Comparison of ENCODE assay signal across 10 cellular contexts in the genomic region with DNA sequence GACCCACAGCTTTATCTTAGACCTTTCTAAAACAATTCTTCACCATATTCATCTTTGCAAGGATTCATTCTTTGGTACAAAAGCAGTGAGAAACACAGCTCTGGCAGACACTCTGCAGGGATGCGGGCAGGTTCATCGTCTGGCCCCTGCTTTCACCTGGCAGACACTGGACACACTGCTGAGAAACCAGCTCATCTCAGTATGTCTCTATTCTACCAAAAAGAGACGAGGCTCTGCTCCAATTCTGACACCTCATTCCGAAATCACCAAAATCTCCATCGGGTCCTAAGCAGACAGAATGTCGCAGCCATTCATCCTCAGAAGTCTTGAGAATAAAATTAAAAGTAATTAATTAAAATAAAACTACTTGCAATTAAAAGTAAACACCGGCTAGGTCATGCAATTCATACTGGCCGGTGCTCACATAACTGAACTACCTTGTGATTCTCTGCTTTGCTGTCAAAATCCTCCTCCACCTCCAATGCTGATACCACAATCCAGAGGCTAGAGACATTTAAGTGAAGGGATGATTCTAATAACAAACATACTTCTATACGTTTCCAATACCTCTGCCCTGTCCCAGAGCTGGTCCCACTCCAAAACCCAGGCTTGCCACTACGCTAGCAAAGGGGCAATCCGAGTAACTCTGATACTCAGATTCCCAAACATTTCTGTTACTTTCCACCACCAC. TPM values are rescaled to one million over a fixed set of nuclear protein-coding genes. Genes with fewer than 3 reads are reported as not detected.
DNase-seq lines count a peak whose midpoint lies in the region; ATAC-seq and TF ChIP-seq lines count a peak whose summit lies in the region.
"Had no signal": no experiment of that assay in that cellular context is flagged by ENCODE, and none has a peak within 500 bp of the region (broad histone marks: within the 10 kb centered on the region; RNA-seq: fewer than 3 reads in every experiment).

No MANE protein-coding gene starts in this region.

- intact Hi-C loops in dorsolateral prefrontal cortex (cut with DNase I) = no loop called here

- no peak for TF ChIP-seq CTCF in GM12865 (IDR thresholded peaks at IDR 0.05; ENCODE audit: insufficient read depth, low read depth, low read length, missing control alignments)
- no peak for TF ChIP-seq CTCF in dorsolateral prefrontal cortex (IDR thresholded peaks at IDR 0.05 in 54 of 56, conservative IDR thresholded peaks at IDR 0.05 in 2 of 56; ENCODE audit: low read depth in 1 of 56, partially characterized antibody in 56 of 56)
- TF ChIP-seq CTCF in progenitor cell of endocrine pancreas (IDR thresholded peaks at IDR 0.05; ENCODE audit: unreplicated experiment) = no peak

- no peak for ATAC-seq in GM19023 (IDR thresholded peaks at IDR 0.05; ENCODE audit: unreplicated experiment)

- H3K9me3 ChIP-seq in NT2/D1 (ENCODE audit: insufficient read depth, low read length) = no peaks in the 10 kb centered on the region
- H3K9me3 ChIP-seq: neutrophil, SJSA1 had no signal

- H3K36me3 ChIP-seq in NT2/D1 (ENCODE audit: insufficient read depth, insufficient read length, low read length) = no peaks in the 10 kb centered on the region
- H3K36me3 ChIP-seq: neutrophil, SJSA1 had no signal

- peak overlapping the region; percentile 65 for H3K4me3 ChIP-seq in GM12865 (ENCODE audit: low read depth, low read length)
- no peak overlapping the region for H3K4me3 ChIP-seq in NT2/D1 (ENCODE audit: insufficient read length, low read depth)
- peak overlapping the region; percentile 63 to 90 (median 83) for H3K4me3 ChIP-seq in dorsolateral prefrontal cortex

- peak overlapping the region; percentile 2 for H3K9ac ChIP-seq in NT2/D1 (ENCODE audit: insufficient read length, low read depth)

- peak overlapping the region; percentile 80 for H3K27ac Mint-ChIP-seq in progenitor cell of endocrine pancreas
- H3K27ac Mint-ChIP-seq: dendritic cell treated with granulocyte-macrophage colony-stimulating factor and Interleukin-4, amounts not matched to agents 40 ng/mL and 50 ng/mL, for 4 days had no signal

- H3K9me3 Mint-ChIP-seq in progenitor cell of endocrine pancreas (ENCODE audit: low read depth) = no peaks in the 10 kb centered on the region
- H3K9me3 Mint-ChIP-seq: dendritic cell treated with granulocyte-macrophage colony-stimulating factor and Interleukin-4, amounts not matched to agents 40 ng/mL and 50 ng/mL, for 4 days had no signal

- H3K4me1 ChIP-seq in NT2/D1 (ENCODE audit: insufficient read depth, insufficient read length) = peaks cover 5% of the 10 kb centered on the region

- peak overlapping the region in 29 of 59 donors; percentile 17 to 89 (median 71) for H3K27ac ChIP-seq in dorsolateral prefrontal cortex
- H3K27ac ChIP-seq: neutrophil, SJSA1 had no signal

- no peaks in the 10 kb centered on the region for H3K36me3 Mint-ChIP-seq in progenitor cell of endocrine pancreas (ENCODE audit: insufficient read depth)

- H3K27me3 ChIP-seq in NT2/D1 (ENCODE audit: insufficient read depth, insufficient read length) = peaks cover 44% of the 10 kb centered on the region
- no peaks in the 10 kb centered on the region for H3K27me3 ChIP-seq in dorsolateral prefrontal cortex

- DNase-seq in GM12865 (ENCODE audit: low read depth) (peak; percentile 64), NT2/D1 (ENCODE audit: low read depth, low spot score) (no peak), dorsolateral prefrontal cortex (peak in 1 of 10 donors; percentile 74), progenitor cell of endocrine pancreas (ENCODE audit: low spot score, unreplicated experiment) (no peak), EL (no peak)
- no peak for DNase-seq in central memory CD4-positive, alpha-beta T cell

- peaks cover 23% of the 10 kb centered on the region for H3K4me1 Mint-ChIP-seq in progenitor cell of endocrine pancreas (ENCODE audit: low read depth)

- H3K4me3 Mint-ChIP-seq in progenitor cell of endocrine pancreas (ENCODE audit: low read depth) = peak overlapping the region; percentile 74

- H3K27me3 Mint-ChIP-seq in progenitor cell of endocrine pancreas = peaks cover 6% of the 10 kb centered on the region

RNA-seq across cellular contexts. Expression of gene RNF157, which starts 1.3 kb away (rescaled TPM):
- total RNA-seq in dorsolateral prefrontal cortex (100 to 1,000 TPM in 116 of 120 experiments, 10 to 100 TPM in 4; 66.1 to 191 (median 137) TPM), progenitor cell of endocrine pancreas (43.5 and 45.9 TPM in 2 replicates)

RNA-seq across cellular contexts. Expression of gene UBALD2, which starts 26.2 kb away (rescaled TPM):
- 10 to 100 TPM; 23.4 to 76.2 (median 37.1) TPM for total RNA-seq in dorsolateral prefrontal cortex
- total RNA-seq in progenitor cell of endocrine pancreas = 31.2 and 36.3 TPM in 2 replicates
